ENCODE assay signal across 18 cellular contexts in the genomic region with DNA sequence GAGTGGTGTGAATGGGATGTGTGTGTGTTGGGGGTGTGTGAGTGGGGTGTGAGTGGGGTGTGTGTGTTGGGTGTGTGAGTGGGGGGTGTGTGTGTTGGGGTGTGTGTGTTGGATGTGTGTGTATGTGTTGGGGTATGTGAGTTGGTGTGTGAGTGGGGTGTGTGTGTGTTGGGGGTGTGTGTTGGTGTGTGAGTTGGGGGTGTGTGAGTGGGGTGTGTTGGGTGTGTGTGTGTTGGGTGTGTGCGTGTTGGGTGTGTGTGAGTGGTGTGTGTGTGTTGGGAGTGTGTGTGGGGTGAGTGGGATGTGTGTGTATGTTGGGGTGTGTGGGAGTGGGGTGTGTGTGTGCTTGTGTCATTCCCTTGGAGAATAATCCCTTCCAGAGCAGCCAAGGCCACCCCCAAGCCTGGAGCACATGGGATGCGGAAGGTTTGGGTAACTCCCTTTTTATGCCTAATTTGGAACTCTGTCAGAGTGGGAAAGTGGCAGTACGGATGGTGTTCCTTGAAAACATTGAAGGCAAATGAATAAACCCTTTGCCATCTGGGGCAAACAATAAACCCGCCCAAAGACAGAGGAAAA. TPM values are rescaled to one million over a fixed set of nuclear protein-coding genes. Genes with fewer than 3 reads are reported as not detected.
DNase-seq lines count a peak whose midpoint lies in the region; ATAC-seq and TF ChIP-seq lines count a peak whose summit lies in the region.
"Had no signal": no experiment of that assay in that cellular context is flagged by ENCODE, and none has a peak within 500 bp of the region (broad histone marks: within the 10 kb centered on the region; RNA-seq: fewer than 3 reads in every experiment).

No MANE protein-coding gene starts in this region.

- peaks cover 69% of the 10 kb centered on the region for H3K4me1 Mint-ChIP-seq in stimulated activated naive CD8-positive, alpha-beta T cell treated with anti-CD3 and anti-CD28 coated beads, Interleukin-15, amount 100 ng/mL, for 72 hours
- H3K4me1 Mint-ChIP-seq in WTC11 (peaks cover 15% of the 10 kb centered on the region; the same call in 1 of the 2 replicates), immature natural killer cell (peaks cover 64 to 67% of the 10 kb centered on the region in 2 donors)

- H3K27ac ChIP-seq in sigmoid colon (no peak overlapping the region), body of pancreas (no peak overlapping the region)
- H3K27ac ChIP-seq: gastrocnemius medialis, uterus, WERI-Rb-1 had no signal

- TF ChIP-seq EP300 in sigmoid colon (IDR thresholded peaks at IDR 0.05), result no peak

- 91 to 94% methylated on average over 4 of the region's 4 CpGs for WGBS in sigmoid colon, 2 donors
- WGBS in body of pancreas, 2 donors, result 87 to 97% methylated on average over 4 of the region's 4 CpGs

- H3K27me3 Mint-ChIP-seq in stimulated activated naive CD8-positive, alpha-beta T cell treated with anti-CD3 and anti-CD28 coated beads, Interleukin-15, amount 100 ng/mL, for 72 hours, result no peaks in the 10 kb centered on the region
- H3K27me3 Mint-ChIP-seq in WTC11 (ENCODE audit: low read depth) (no peaks in the 10 kb centered on the region), immature natural killer cell (ENCODE audit: low read depth in 3 of 3) (no peaks in the 10 kb centered on the region)

- TF ChIP-seq CTCF in WTC11 (IDR thresholded peaks at IDR 0.05) (no peak), sigmoid colon (IDR thresholded peaks at IDR 0.05) (no peak), body of pancreas (IDR thresholded peaks at IDR 0.05) (no peak)

- peak overlapping the region in 1 of 2 donors; percentile 86 for H3K27ac Mint-ChIP-seq in stimulated activated naive CD8-positive, alpha-beta T cell treated with anti-CD3 and anti-CD28 coated beads, Interleukin-15, amount 100 ng/mL, for 72 hours
- H3K27ac Mint-ChIP-seq in WTC11 (peak overlapping the region; percentile 40; the same call in 1 of the 2 replicates), immature natural killer cell (peak overlapping the region; percentile 62 to 86 (median 74))

- H3K36me3 ChIP-seq in sigmoid colon (peaks cover 0 to 26% (median 7%) of the 10 kb centered on the region in 4 donors), body of pancreas (replicated peaks in 1 of 2; ENCODE audit: insufficient read depth in 1 of 2, low read depth in 2 of 2) (no peaks in the 10 kb centered on the region)
- H3K36me3 ChIP-seq: uterus had no signal

- H3K4me1 ChIP-seq in sigmoid colon (peaks cover 0 to 20% (median 10%) of the 10 kb centered on the region in 4 donors), body of pancreas (no peaks in the 10 kb centered on the region)
- H3K4me1 ChIP-seq: uterus had no signal

- DNase-seq in stimulated activated naive CD8-positive, alpha-beta T cell treated with anti-CD3 and anti-CD28 coated beads, Interleukin-15, amount 100 ng/mL, for 72 hours, result no peak
- no peak for DNase-seq in stimulated activated naive CD8-positive, alpha-beta T cell treated with anti-CD3 and anti-CD28 coated beads, Interleukin-15, Interleukin-2, amounts not matched to agents 100 U/mL and 50 U/mL, for 24 hours
- DNase-seq in WTC11 (ENCODE audit: low spot score) (no peak), immature natural killer cell (no peak), sigmoid colon (no peak), hippocampal formation (lab: John Stamatoyannopoulos, UW) (no peak), body of pancreas (no peak)
- DNase-seq: activated naive CD4-positive, alpha-beta T cell treated with Interleukin-2 at 50 U/mL for 16 hours; Calu3; gastrocnemius medialis; HCEC 1CT; NCI-H1092; NCI-H2081; uterus; WERI-Rb-1 had no signal

- peak; percentile 22 for ATAC-seq in stimulated activated naive CD8-positive, alpha-beta T cell treated with anti-CD3 and anti-CD28 coated beads, Interleukin-15, amount 100 ng/mL, for 72 hours
- no peak for ATAC-seq in stimulated activated naive CD8-positive, alpha-beta T cell treated with anti-CD3 and anti-CD28 coated beads, Interleukin-15, Interleukin-2, amounts not matched to agents 100 U/mL and 50 U/mL, for 24 hours
- ATAC-seq in WTC11 (no peak), HG02588 (IDR thresholded peaks at IDR 0.05; ENCODE audit: unreplicated experiment) (no peak), body of pancreas (no peak)
- ATAC-seq: gastrocnemius medialis, right cardiac atrium had no signal

- H3K27me3 ChIP-seq in sigmoid colon, result no peaks in the 10 kb centered on the region
- no peaks in the 10 kb centered on the region for H3K27me3 ChIP-seq in body of pancreas
- H3K27me3 ChIP-seq: gastrocnemius medialis, uterus had no signal

- H3K36me3 Mint-ChIP-seq in WTC11 (peaks cover 17% of the 10 kb centered on the region), immature natural killer cell (peaks cover 9 to 24% (median 11%) of the 10 kb centered on the region in 3 donors)

- H3K9me3 ChIP-seq in sigmoid colon (no peaks in the 10 kb centered on the region), body of pancreas (no peaks in the 10 kb centered on the region)
- H3K9me3 ChIP-seq: gastrocnemius medialis, uterus had no signal

- CTCF ChIA-PET in WTC11 (lab: Charles Lee), result interaction anchor here (0.6 kb wide), 1 partner anchor 823 kb away, joined by 5 read pairs; no protein-coding TSS in a partner anchor

- intact Hi-C loops in sigmoid colon (cut with DNase I), result no loop called here
- intact Hi-C loops in body of pancreas (cut with DNase I), result no loop called here

- POLR2A ChIA-PET in WTC11 (lab: Charles Lee), result no interaction called here

- no peak for TF ChIP-seq POLR2A in sigmoid colon (IDR thresholded peaks at IDR 0.05)
- no peak for TF ChIP-seq POLR2A in body of pancreas (IDR thresholded peaks at IDR 0.05)

- H3K4me3 ChIP-seq in sigmoid colon (no peak overlapping the region), body of pancreas (no peak overlapping the region)
- H3K4me3 ChIP-seq: gastrocnemius medialis, uterus had no signal

- peaks cover 0 to 6% of the 10 kb centered on the region in 2 donors for H3K9me3 Mint-ChIP-seq in stimulated activated naive CD8-positive, alpha-beta T cell treated with anti-CD3 and anti-CD28 coated beads, Interleukin-15, amount 100 ng/mL, for 72 hours
- no peaks in the 10 kb centered on the region for H3K9me3 Mint-ChIP-seq in WTC11
- H3K9me3 Mint-ChIP-seq in immature natural killer cell, result no peaks in the 10 kb centered on the region

- peak overlapping the region in 1 of 2 donors; percentile 13 for H3K4me3 Mint-ChIP-seq in stimulated activated naive CD8-positive, alpha-beta T cell treated with anti-CD3 and anti-CD28 coated beads, Interleukin-15, amount 100 ng/mL, for 72 hours
- no peak overlapping the region for H3K4me3 Mint-ChIP-seq in WTC11
- peak overlapping the region in 2 of 5 donors; percentile 4 to 18 for H3K4me3 Mint-ChIP-seq in immature natural killer cell
- H3K4me3 Mint-ChIP-seq: brain had no signal

TF ChIP-seq in WTC11, 78 proteins besides CTCF, POLR2A, EP300 and RAD21:
- TF ChIP-seq MYBL2 (CRISPR knock-in tag; IDR thresholded peaks at IDR 0.05) (no peak), PRRX2 (CRISPR knock-in tag; IDR thresholded peaks at IDR 0.05) (no peak), FOXK1 (CRISPR knock-in tag; IDR thresholded peaks at IDR 0.05) (no peak), ETV6 (CRISPR knock-in tag; IDR thresholded peaks at IDR 0.05) (no peak), SP1 (CRISPR knock-in tag; conservative IDR thresholded peaks at IDR 0.05) (no peak), CREB1 (CRISPR knock-in tag; IDR thresholded peaks at IDR 0.05) (no peak), CBFB (CRISPR knock-in tag; IDR thresholded peaks at IDR 0.05; ENCODE audit: low read depth) (no peak)
- TF ChIP-seq, protein P1, sequence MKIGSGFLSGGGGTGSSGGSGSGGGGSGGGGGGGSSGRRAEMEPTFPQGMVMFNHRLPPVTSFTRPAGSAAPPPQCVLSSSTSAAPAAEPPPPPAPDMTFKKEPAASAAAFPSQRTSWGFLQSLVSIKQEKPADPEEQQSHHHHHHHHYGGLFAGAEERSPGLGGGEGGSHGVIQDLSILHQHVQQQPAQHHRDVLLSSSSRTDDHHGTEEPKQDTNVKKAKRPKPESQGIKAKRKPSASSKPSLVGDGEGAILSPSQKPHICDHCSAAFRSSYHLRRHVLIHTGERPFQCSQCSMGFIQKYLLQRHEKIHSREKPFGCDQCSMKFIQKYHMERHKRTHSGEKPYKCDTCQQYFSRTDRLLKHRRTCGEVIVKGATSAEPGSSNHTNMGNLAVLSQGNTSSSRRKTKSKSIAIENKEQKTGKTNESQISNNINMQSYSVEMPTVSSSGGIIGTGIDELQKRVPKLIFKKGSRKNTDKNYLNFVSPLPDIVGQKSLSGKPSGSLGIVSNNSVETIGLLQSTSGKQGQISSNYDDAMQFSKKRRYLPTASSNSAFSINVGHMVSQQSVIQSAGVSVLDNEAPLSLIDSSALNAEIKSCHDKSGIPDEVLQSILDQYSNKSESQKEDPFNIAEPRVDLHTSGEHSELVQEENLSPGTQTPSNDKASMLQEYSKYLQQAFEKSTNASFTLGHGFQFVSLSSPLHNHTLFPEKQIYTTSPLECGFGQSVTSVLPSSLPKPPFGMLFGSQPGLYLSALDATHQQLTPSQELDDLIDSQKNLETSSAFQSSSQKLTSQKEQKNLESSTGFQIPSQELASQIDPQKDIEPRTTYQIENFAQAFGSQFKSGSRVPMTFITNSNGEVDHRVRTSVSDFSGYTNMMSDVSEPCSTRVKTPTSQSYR (CRISPR knock-in tag; IDR thresholded peaks at IDR 0.05), result no peak
- TF ChIP-seq, protein P2, sequence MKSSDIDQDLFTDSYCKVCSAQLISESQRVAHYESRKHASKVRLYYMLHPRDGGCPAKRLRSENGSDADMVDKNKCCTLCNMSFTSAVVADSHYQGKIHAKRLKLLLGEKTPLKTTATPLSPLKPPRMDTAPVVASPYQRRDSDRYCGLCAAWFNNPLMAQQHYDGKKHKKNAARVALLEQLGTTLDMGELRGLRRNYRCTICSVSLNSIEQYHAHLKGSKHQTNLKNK (CRISPR knock-in tag; IDR thresholded peaks at IDR 0.05), result no peak
TF ChIP-seq in WTC11: peak in this region for 0.

RNA-seq across cellular contexts. Expression of gene RNF213, which starts 14.3 kb away (rescaled TPM):
- total RNA-seq in WTC11 (2021) (70.3 to 72.6 TPM (median 70.5 TPM) in 3 replicates), sigmoid colon (100 to 1,000 TPM in 1 of 4 donors, 10 to 100 TPM in 3; 48.2 to 109 (median 52.7) TPM), body of pancreas (10 to 100 TPM; 60.7 to 69.5 TPM)
- polyA plus RNA-seq in immature natural killer cell (100 to 1,000 TPM in 1 of 3 donors, 10 to 100 TPM in 2; 12.7 to 117 (median 25.9) TPM), sigmoid colon (100 to 1,000 TPM in 1 of 3 donors, 10 to 100 TPM in 1, 1 to 10 TPM in 1; 7.8 to 138 (median 14.6) TPM)

RNA-seq across cellular contexts. Expression of gene SLC26A11, which starts 54.7 kb away (rescaled TPM):
- total RNA-seq in WTC11 (2021) (19.1 to 26.4 TPM (median 23.5 TPM) in 3 replicates), sigmoid colon (10 to 100 TPM in 3 of 4 donors, 1 to 10 TPM in 1; 6.8 to 14.5 (median 11.5) TPM), body of pancreas (10 to 100 TPM in 1 of 2 donors, 1 to 10 TPM in 1; 7.5 to 11.5 TPM)
- polyA plus RNA-seq in immature natural killer cell (1 to 10 TPM; 1.6 to 3.6 (median 3.3) TPM), sigmoid colon (1 to 10 TPM; 2.3 to 9.3 (median 3.0) TPM)

RNA-seq across cellular contexts. Expression of gene SGSH, which starts 54.8 kb away (rescaled TPM):
- total RNA-seq in WTC11 (2021), result 22.0 to 27.7 TPM (median 22.0 TPM) in 3 replicates
- polyA plus RNA-seq in immature natural killer cell, result 10 to 100 TPM; 22.6 to 32.7 (median 26.8) TPM
- total RNA-seq in sigmoid colon, result 10 to 100 TPM; 11.4 to 31.6 (median 12.9) TPM
- polyA plus RNA-seq in sigmoid colon, result 10 to 100 TPM in 1 of 3 donors, 1 to 10 TPM in 2; 3.6 to 37.0 (median 6.7) TPM
- 10 to 100 TPM; 29.6 to 42.8 TPM for total RNA-seq in body of pancreas
